30 cellular contexts compared by ENCODE assay signal in the genomic region with DNA sequence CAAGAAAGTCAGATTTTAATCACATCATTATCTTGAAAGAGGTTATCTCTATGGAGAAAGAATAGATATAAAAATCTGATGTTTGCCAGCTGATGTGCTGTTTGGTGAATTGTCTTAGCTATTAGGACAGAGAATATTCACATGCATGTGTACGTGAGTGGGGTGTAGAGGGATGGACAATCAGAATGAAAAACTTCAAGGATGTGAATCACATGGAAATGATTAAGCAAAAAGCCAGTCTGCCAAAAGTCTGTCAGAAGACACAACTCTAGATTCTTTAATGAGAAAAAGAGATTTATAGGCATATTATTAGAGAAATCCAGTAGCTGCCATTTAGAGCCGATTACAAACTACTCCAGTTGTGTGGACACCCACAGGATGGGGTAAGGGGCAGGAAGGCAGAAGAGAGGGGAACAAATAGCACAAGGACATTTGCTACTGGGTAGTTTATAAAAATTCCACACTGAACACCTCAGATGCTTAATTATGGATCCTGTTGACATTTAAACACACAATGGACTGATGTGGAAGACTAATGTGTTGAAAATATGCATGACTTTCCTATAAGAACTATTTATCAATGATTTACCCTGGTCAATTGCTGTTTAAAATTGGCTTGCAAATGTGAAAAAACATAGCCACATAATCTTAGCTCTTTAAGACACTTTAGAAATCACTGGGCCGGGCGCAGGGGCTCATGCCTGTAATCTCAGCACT.
A peak's percentile ranks its signal among the peaks of the same experiment; 100 is the strongest.
DNase-seq lines count a peak whose midpoint lies in the region; ATAC-seq, FAIRE-seq and TF ChIP-seq lines count a peak whose summit lies in the region.
"Had no signal": no experiment of that assay in that cellular context is flagged by ENCODE, and none has a peak within 500 bp of the region (broad histone marks: within the 10 kb centered on the region; RNA-seq: fewer than 3 reads in every experiment).

No MANE protein-coding gene starts in this region.

- H3K9ac ChIP-seq in GM23248: no peak overlapping the region
- H3K9ac ChIP-seq in keratinocyte (ENCODE audit: control insufficient read depth, extremely low read depth, insufficient read depth, low read length): no peak overlapping the region

- no peak overlapping the region for H3K27ac ChIP-seq in GM23248
- peak overlapping the region; percentile 44 for H3K27ac ChIP-seq in keratinocyte (ENCODE audit: control insufficient read depth, insufficient read depth, low read length)
- no peak overlapping the region for H3K27ac ChIP-seq in esophagus squamous epithelium
- H3K27ac ChIP-seq: dorsolateral prefrontal cortex, right atrium auricular region, tibial nerve had no signal

- H2AFZ ChIP-seq in GM23248 (no peak overlapping the region), keratinocyte (ENCODE audit: control insufficient read depth, low read length) (no peak overlapping the region)

- H3K27me3 ChIP-seq in GM23248 (replicated peaks; ENCODE audit: insufficient read depth) (no peaks in the 10 kb centered on the region), bronchial epithelial cell (ENCODE audit: control insufficient read depth, insufficient read depth, low read length) (no peaks in the 10 kb centered on the region), keratinocyte (ENCODE audit: control insufficient read depth, extremely low read depth, insufficient read depth, low read length) (no peaks in the 10 kb centered on the region), esophagus squamous epithelium (no peaks in the 10 kb centered on the region)
- H3K27me3 ChIP-seq: dorsolateral prefrontal cortex, right atrium auricular region, tibial nerve had no signal

- H4K20me1 ChIP-seq in GM23248 (ENCODE audit: insufficient read depth) (no peaks in the 10 kb centered on the region), keratinocyte (ENCODE audit: control insufficient read depth, extremely low read depth, insufficient read depth, low read length) (no peaks in the 10 kb centered on the region)

- TF ChIP-seq POLR2A in esophagus squamous epithelium (IDR thresholded peaks at IDR 0.05): no peak

- intact Hi-C loops in esophagus squamous epithelium (cut with DNase I): no loop called here

- in situ Hi-C loops in GM23248 (cut with MboI): no loop called here

- H3K9me1 ChIP-seq in keratinocyte (ENCODE audit: control insufficient read depth, extremely low read depth, insufficient read depth, low read length): no peaks in the 10 kb centered on the region

- dilution Hi-C loops in keratinocyte (cut with MboI; ENCODE audit: extremely low pct_ligation_motif_present, low sequenced_read_pairs): no loop called here

- DNase-seq in A172 (ENCODE audit: low spot score) (peak; percentile 6), GM23248 (peak; percentile 23), bronchial epithelial cell (ENCODE audit: low read depth) (peak; percentile 77), keratinocyte (ENCODE audit: low read depth, low spot score) (no peak), esophagus squamous epithelium (lab: John Stamatoyannopoulos, UW) (no peak), NCI-H82 treated with DMSO at 0.1 percent for 48 hours (lab: John Stamatoyannopoulos, UW; ENCODE audit: unreplicated experiment) (no peak), HPDE6-E6E7 (ENCODE audit: extremely low spot score) (no peak)
- DNase-seq: activated CD4-positive, alpha-beta T cell treated with anti-CD3 and anti-CD28 coated beads for 36 hours; activated CD8-positive, alpha-beta memory T cell treated with anti-CD3 and anti-CD28 coated beads for 24 hours; activated naive CD4-positive, alpha-beta T cell treated with anti-CD3 and anti-CD28 coated beads, Interleukin-2, amount 50 U/mL, for 16 hours; activated T-cell treated with anti-CD3 and anti-CD28 coated beads, Interleukin-2, amount 50 U/mL, for 48 hours; anterior cingulate cortex; dorsolateral prefrontal cortex; erythroblast; GDM1; glutamatergic neuron; HCEC 1CT; left colon; natural killer cell; NCI-H1436; NCI-H2107; NCI-H524; stimulated activated CD4-positive, alpha-beta T cell treated with anti-CD3 and anti-CD28 coated beads, Interleukin-12 subunit alpha, Interleukin-12 subunit beta, amount 100 ng/mL, for 4 hours; stimulated activated naive CD8-positive, alpha-beta T cell treated with anti-CD3 and anti-CD28 coated beads, Interleukin-15, amount 100 ng/mL, for 72 hours; SW 1271 had no signal

- TF ChIP-seq CTCF in bronchial epithelial cell (IDR thresholded peaks at IDR 0.05; ENCODE audit: insufficient read depth, low read length, severe bottlenecking) (no peak), keratinocyte (optimal IDR thresholded peaks at IDR 0.05 in 1 of 3, IDR thresholded peaks at IDR 0.05 in 1 of 3, conservative IDR thresholded peaks at IDR 0.05 in 1 of 3; ENCODE audit: extremely low read depth in 1 of 3, insufficient read depth in 2 of 3, low read length in 3 of 3) (no peak), esophagus squamous epithelium (IDR thresholded peaks at IDR 0.05) (no peak)

- no peak for ATAC-seq in GM18861 (IDR thresholded peaks at IDR 0.05; ENCODE audit: unreplicated experiment)
- ATAC-seq: K562; left colon; natural killer cell; Right ventricle myocardium inferior; stimulated activated naive CD8-positive, alpha-beta T cell treated with anti-CD3 and anti-CD28 coated beads, Interleukin-15, amount 100 ng/mL, for 72 hours had no signal

- H3K79me2 ChIP-seq in GM23248 (ENCODE audit: insufficient read depth): no peaks in the 10 kb centered on the region
- no peaks in the 10 kb centered on the region for H3K79me2 ChIP-seq in keratinocyte (ENCODE audit: control insufficient read depth, insufficient read depth, low read length)

- no peaks in the 10 kb centered on the region for H3K9me3 ChIP-seq in GM23248 (ENCODE audit: low read depth)
- H3K9me3 ChIP-seq in keratinocyte (ENCODE audit: control insufficient read depth, low read depth, low read length): peaks cover 4% of the 10 kb centered on the region
- H3K9me3 ChIP-seq in esophagus squamous epithelium: peaks cover 0 to 6% (median 0%) of the 10 kb centered on the region in 3 donors
- H3K9me3 ChIP-seq: right atrium auricular region, tibial nerve had no signal

- no peaks in the 10 kb centered on the region for H3K36me3 ChIP-seq in GM23248 (ENCODE audit: low read depth)
- H3K36me3 ChIP-seq in bronchial epithelial cell (ENCODE audit: control insufficient read depth, insufficient read depth, low read length): no peaks in the 10 kb centered on the region
- H3K36me3 ChIP-seq in keratinocyte (ENCODE audit: control insufficient read depth in 2 of 2, extremely low read depth in 1 of 2, insufficient read depth in 2 of 2, low read length in 2 of 2): no peaks in the 10 kb centered on the region
- H3K36me3 ChIP-seq in esophagus squamous epithelium: no peaks in the 10 kb centered on the region
- H3K36me3 ChIP-seq: right atrium auricular region, tibial nerve had no signal

- H3F3A ChIP-seq in GM23248 (ENCODE audit: insufficient read depth): no peaks in the 10 kb centered on the region; the same call in 1 of the 2 replicates

- H3K4me1 ChIP-seq in GM23248 (ENCODE audit: insufficient read depth): peaks cover 8% of the 10 kb centered on the region; the same call in 1 of the 2 replicates
- H3K4me1 ChIP-seq in keratinocyte (ENCODE audit: control insufficient read depth, extremely low read depth, insufficient read depth, low read length): peaks cover 20% of the 10 kb centered on the region
- H3K4me1 ChIP-seq in esophagus squamous epithelium: no peaks in the 10 kb centered on the region
- H3K4me1 ChIP-seq: right atrium auricular region, tibial nerve had no signal

- FAIRE-seq in bronchial epithelial cell (lab: Jason Lieb, UNC) (no peak), keratinocyte (lab: Jason Lieb, UNC) (no peak)
- FAIRE-seq: K562 had no signal

- 39 to 45% methylated on average over 4 of the region's 4 CpGs for WGBS in GM23248 (ENCODE audit: low coverage in 1 of 2, low lambda C conversion rate in 2 of 2, missing lambda C conversion rate in 2 of 2), 2 experiments
- WGBS in esophagus squamous epithelium, 2 donors: 63 to 71% methylated on average over 4 of the region's 4 CpGs

- H3K4me2 ChIP-seq in GM23248 (ENCODE audit: unreplicated experiment): peak overlapping the region; percentile 12
- peak overlapping the region; percentile 8 for H3K4me2 ChIP-seq in keratinocyte (ENCODE audit: control insufficient read depth, extremely low read depth, insufficient read depth, low read depth, low read length)

- no peaks in the 10 kb centered on the region for H3K9me2 ChIP-seq in GM23248 (ENCODE audit: insufficient read depth)

- H3K4me3 ChIP-seq in GM23248 (no peak overlapping the region), bronchial epithelial cell (ENCODE audit: low read depth, low read length) (no peak overlapping the region), keratinocyte (ENCODE audit: control insufficient read depth in 2 of 3, extremely low read depth in 1 of 3, insufficient read depth in 2 of 3, low read depth in 1 of 3, low read length in 3 of 3) (no peak overlapping the region), esophagus squamous epithelium (no peak overlapping the region)
- H3K4me3 ChIP-seq: dorsolateral prefrontal cortex, K562, right atrium auricular region, tibial nerve had no signal

Comparison
In these comparisons a context has a peak if more than half of its experiments do, and no peak if none do; other contexts are left out.
1. DNase-seq: peak in A172 (single experiment), GM23248 (single experiment) and bronchial epithelial cell (single experiment); none in keratinocyte (single experiment), esophagus squamous epithelium (single experiment), NCI-H82 treated with DMSO at 0.1 percent for 48 hours (single experiment) and HPDE6-E6E7 (single experiment).